In genomic region chr11:78535920-78536319, GRCh38 we compare ENCODE assay signal across 23 cellular contexts.
"Had no signal": no experiment of that assay in that cellular context is flagged by ENCODE, and none has a peak within 500 bp of the region (broad histone marks: within the 10 kb centered on the region; RNA-seq: fewer than 3 reads in every experiment).

No MANE protein-coding gene starts in this region.

- H3K27ac ChIP-seq: lower lobe of right lung, psoas muscle, stomach, testis, upper lobe of left lung had no signal

- H3K27me3 Mint-ChIP-seq: activated naive CD4-positive, alpha-beta T cell treated with anti-CD3 and anti-CD28 coated beads, Interleukin-2, amount 50 U/mL, for 24 hours; activated T-cell treated with anti-CD3 and anti-CD28 coated beads, Interleukin-2, amount 50 U/mL, for 24 hours; brain; dendritic cell treated with granulocyte-macrophage colony-stimulating factor and Interleukin-4, amounts not matched to agents 40 ng/mL and 50 ng/mL, for 4 days; effector memory CD8-positive, alpha-beta T cell had no signal

- H3K4me3 ChIP-seq: lower lobe of right lung, psoas muscle, stomach, testis, upper lobe of left lung had no signal

- H3K9me3 ChIP-seq: lower lobe of right lung, psoas muscle, stomach, testis, upper lobe of left lung had no signal

- H3K4me1 ChIP-seq: lower lobe of right lung, psoas muscle, testis had no signal

- DNase-seq: activated CD4-positive, alpha-beta T cell treated with anti-CD3 and anti-CD28 coated beads, Interleukin-2, amount 50 U/mL, for 48 hours; activated effector memory CD4-positive, alpha-beta T cell treated with Interleukin-2 at 50 U/mL for 16 hours; activated T-cell treated with anti-CD3 and anti-CD28 coated beads, Interleukin-2, amount 50 U/mL, for 24 hours; amniotic stem cell; effector memory CD8-positive, alpha-beta T cell; foreskin melanocyte; head of caudate nucleus; immature natural killer cell; left cardiac atrium; lower lobe of right lung; midbrain; psoas muscle; stimulated activated CD4-positive, alpha-beta T cell treated with anti-CD3 and anti-CD28 coated beads, Interleukin-1b, Interleukin-23, amount 100 ng/mL, for 48 hours; stomach; T-helper 1 cell; T1000; testis; upper lobe of left lung had no signal

- H3K9me3 Mint-ChIP-seq: activated naive CD4-positive, alpha-beta T cell treated with anti-CD3 and anti-CD28 coated beads, Interleukin-2, amount 50 U/mL, for 24 hours; activated T-cell treated with anti-CD3 and anti-CD28 coated beads, Interleukin-2, amount 50 U/mL, for 24 hours; brain; dendritic cell treated with granulocyte-macrophage colony-stimulating factor and Interleukin-4, amounts not matched to agents 40 ng/mL and 50 ng/mL, for 4 days; effector memory CD8-positive, alpha-beta T cell; immature natural killer cell had no signal

- H3K27ac Mint-ChIP-seq: activated naive CD4-positive, alpha-beta T cell treated with anti-CD3 and anti-CD28 coated beads, Interleukin-2, amount 50 U/mL, for 24 hours; activated T-cell treated with anti-CD3 and anti-CD28 coated beads, Interleukin-2, amount 50 U/mL, for 24 hours; brain; dendritic cell treated with granulocyte-macrophage colony-stimulating factor and Interleukin-4, amounts not matched to agents 40 ng/mL and 50 ng/mL, for 4 days; effector memory CD8-positive, alpha-beta T cell; immature natural killer cell had no signal

- H3K4me1 Mint-ChIP-seq: activated naive CD4-positive, alpha-beta T cell treated with anti-CD3 and anti-CD28 coated beads, Interleukin-2, amount 50 U/mL, for 24 hours; brain; immature natural killer cell had no signal

- H3K36me3 ChIP-seq: lower lobe of right lung had no signal

- H3K4me3 Mint-ChIP-seq: activated naive CD4-positive, alpha-beta T cell treated with anti-CD3 and anti-CD28 coated beads, Interleukin-2, amount 50 U/mL, for 24 hours; activated T-cell treated with anti-CD3 and anti-CD28 coated beads, Interleukin-2, amount 50 U/mL, for 24 hours; brain; dendritic cell treated with granulocyte-macrophage colony-stimulating factor and Interleukin-4, amounts not matched to agents 40 ng/mL and 50 ng/mL, for 4 days; effector memory CD8-positive, alpha-beta T cell; immature natural killer cell had no signal

- ATAC-seq: activated CD4-positive, CD25-positive, alpha-beta regulatory T cell treated with anti-CD3 and anti-CD28 coated beads, Interleukin-2, amount 50 U/mL, for 24 hours; effector memory CD8-positive, alpha-beta T cell; left cardiac atrium; lower lobe of right lung; psoas muscle; SK-N-SH treated with all-trans-retinoic acid at 6 μM for 48 hours had no signal

- H3K27me3 ChIP-seq: stomach, testis, upper lobe of left lung had no signal
